In genomic region chr3:41578798-41579197, GRCh38 we compare ENCODE assay signal across 33 cellular contexts.
"Had no signal": no experiment of that assay in that cellular context is flagged by ENCODE, and none has a peak within 500 bp of the region (broad histone marks: within the 10 kb centered on the region; RNA-seq: fewer than 3 reads in every experiment).

No MANE protein-coding gene starts in this region.

- H3K27me3 Mint-ChIP-seq: effector memory CD8-positive, alpha-beta T cell; memory B cell; naive B cell; naive thymus-derived CD8-positive, alpha-beta T cell had no signal

- H3K4me3 ChIP-seq: coronary artery, dorsolateral prefrontal cortex, esophagus squamous epithelium, gastrocnemius medialis, heart left ventricle, hepatocyte, lower lobe of right lung, mucosa of descending colon had no signal

- H3K79me2 ChIP-seq: hepatocyte had no signal

- H3K9me3 ChIP-seq: esophagus squamous epithelium, gastrocnemius medialis, heart left ventricle, lower lobe of right lung, mucosa of descending colon had no signal

- H3K4me3 Mint-ChIP-seq: effector memory CD8-positive, alpha-beta T cell; endodermal cell; immature natural killer cell; memory B cell; mesothelial cell of epicardium; naive thymus-derived CD8-positive, alpha-beta T cell had no signal

- H3K36me3 Mint-ChIP-seq: mesothelial cell of epicardium had no signal

- H3K27ac Mint-ChIP-seq: effector memory CD8-positive, alpha-beta T cell; endodermal cell; immature natural killer cell; memory B cell; mesothelial cell of epicardium; naive B cell; naive thymus-derived CD8-positive, alpha-beta T cell had no signal

- H3K27me3 ChIP-seq: dorsolateral prefrontal cortex, esophagus squamous epithelium, gastrocnemius medialis, heart left ventricle, hepatocyte had no signal

- H3K4me1 ChIP-seq: gastrocnemius medialis, lower lobe of right lung had no signal

- H3K4me2 ChIP-seq: hepatocyte had no signal

- H3K27ac ChIP-seq: coronary artery, dorsolateral prefrontal cortex, epithelial cell of prostate, esophagus squamous epithelium, gastrocnemius medialis, heart left ventricle, hepatocyte, lower lobe of right lung had no signal

- FAIRE-seq: colon, endometrium, kidney had no signal

- DNase-seq: dermis blood vessel endothelial cell; dorsolateral prefrontal cortex; effector CD8-positive, alpha-beta T cell; effector memory CD8-positive, alpha-beta T cell; endodermal cell; erythroblast; esophagus squamous epithelium; foreskin fibroblast; foreskin melanocyte; gastrocnemius medialis; glutamatergic neuron; heart left ventricle; hypothalamus; immature natural killer cell; islet precursor cell; kidney; kidney glomerular epithelial cell; left colon; left ventricle myocardium superior; lower lobe of right lung; mammary epithelial cell; mucosa of descending colon; naive B cell; naive thymus-derived CD8-positive, alpha-beta T cell had no signal

- ATAC-seq: effector memory CD8-positive, alpha-beta T cell; esophagus mucosa; gastrocnemius medialis; heart left ventricle; left colon; left lobe of liver; left ventricle myocardium superior; lower lobe of right lung; mucosa of descending colon; naive thymus-derived CD8-positive, alpha-beta T cell had no signal

- H3K4me1 Mint-ChIP-seq: endodermal cell, immature natural killer cell, mesothelial cell of epicardium had no signal

- H3K36me3 ChIP-seq: esophagus squamous epithelium, gastrocnemius medialis, heart left ventricle, lower lobe of right lung had no signal

- H3K9me3 Mint-ChIP-seq: endodermal cell, immature natural killer cell, memory B cell, mesothelial cell of epicardium had no signal

- H2AFZ ChIP-seq: hepatocyte had no signal
